In the genomic region with DNA sequence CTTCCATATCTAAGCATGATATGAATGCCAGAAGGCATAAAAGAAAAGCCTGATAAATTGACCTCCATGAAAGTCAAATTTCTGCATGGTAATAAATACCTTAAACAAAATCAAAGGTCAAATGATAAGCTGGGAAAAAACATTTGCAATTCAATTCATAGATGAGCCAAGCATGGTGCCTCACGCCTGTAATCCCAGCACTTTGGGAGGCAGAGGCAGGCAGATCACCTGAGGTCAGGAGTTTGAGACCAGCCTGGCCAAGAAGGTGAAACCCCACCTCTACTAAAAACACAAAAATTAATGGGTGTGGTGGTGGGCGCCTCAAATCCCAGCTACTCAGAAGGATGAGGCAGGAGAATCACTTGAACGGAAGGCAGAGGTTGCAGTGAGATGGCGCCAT, we compare ENCODE assay signal across 25 cellular contexts.
"Had no signal": no experiment of that assay in that cellular context is flagged by ENCODE, and none has a peak within 500 bp of the region (broad histone marks: within the 10 kb centered on the region; RNA-seq: fewer than 3 reads in every experiment).

No MANE protein-coding gene starts in this region.

- DNase-seq: Kasumi-1, MM.1S, NCI-H1092 treated with DMSO at 0.1 percent for 48 hours, NCI-H1436, NCI-H187, NCI-H2029, NCI-H2081 treated with DMSO at 0.1 percent for 48 hours, NCI-H2171, NCI-H226, NCI-H446, NCI-H510A, NCI-H524 treated with DMSO at 0.1 percent for 48 hours, NCI-H69, NCI-H774, PC-3, SHP77, SK-N-SH, SW 1271, T-cell had no signal

- H3K9me3 Mint-ChIP-seq: IgD-negative memory B cell, T-cell had no signal

- H3K4me3 ChIP-seq: K562 had no signal

- H3K9me3 ChIP-seq: SK-N-SH had no signal

- H3K27ac ChIP-seq: HL-60, KMS-11, RWPE1 had no signal

- H3K36me3 Mint-ChIP-seq: IgD-negative memory B cell, T-cell had no signal

- H3K4me3 Mint-ChIP-seq: IgD-negative memory B cell, T-cell had no signal

- H3K9me2 ChIP-seq: SK-N-SH had no signal

- H3K4me1 Mint-ChIP-seq: IgD-negative memory B cell, T-cell had no signal

- H3K4me2 ChIP-seq: KMS-11, SK-N-SH had no signal

- H3K27ac Mint-ChIP-seq: IgD-negative memory B cell, T-cell had no signal

- ATAC-seq: K562, Panc1, PC-3, T-cell had no signal
